ENCODE assay signal across 8 cellular contexts in the genomic region with DNA sequence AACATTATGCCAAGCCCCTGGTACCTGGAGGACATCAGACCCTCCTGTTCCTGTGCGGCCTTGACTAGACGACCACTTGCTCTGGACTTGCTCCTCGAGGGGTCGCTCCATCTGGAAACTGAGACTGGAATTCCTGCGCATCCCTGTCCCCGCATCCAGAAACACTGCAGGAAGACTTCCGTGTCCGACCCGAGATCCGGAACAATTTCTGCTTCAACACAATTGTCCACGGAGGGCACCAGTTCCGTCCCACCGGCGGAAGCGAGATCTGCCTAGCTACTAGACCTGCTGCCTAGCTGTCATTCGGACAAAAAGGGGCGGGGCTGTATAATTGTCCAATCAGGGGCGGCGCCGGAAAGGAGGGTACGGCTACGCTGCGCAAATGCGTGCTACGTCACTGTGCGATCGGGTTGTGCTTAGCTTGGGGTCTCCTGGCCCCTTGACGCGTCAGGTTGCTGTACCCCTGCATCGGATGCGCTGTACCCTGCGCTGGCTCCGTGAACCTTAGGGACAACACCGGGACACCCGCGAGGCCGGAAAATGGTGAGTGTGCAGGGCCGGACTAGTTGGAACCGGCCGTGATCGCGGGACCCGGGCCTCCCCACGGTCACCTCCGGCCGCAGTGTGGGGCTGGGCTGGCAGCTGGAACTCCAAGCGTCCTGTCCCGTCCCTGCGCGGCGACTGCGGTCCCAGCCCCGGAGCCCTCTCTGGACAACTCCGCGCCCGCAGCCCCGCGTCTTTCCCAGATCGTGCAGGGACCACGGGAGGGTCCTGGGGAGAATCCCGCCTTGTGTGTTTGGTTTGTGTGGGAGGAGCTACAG. TPM values are rescaled to one million over a fixed set of nuclear protein-coding genes. Genes with fewer than 3 reads are reported as not detected.
DNase-seq lines count a peak whose midpoint lies in the region; ATAC-seq, FAIRE-seq and TF ChIP-seq lines count a peak whose summit lies in the region.

A gene (minus strand): TSS at position 274 of the 821 bp plus-strand sequence. CDS start 133 bp downstream, at position 141.
A gene (plus strand): TSS at position 381 of the 821 bp plus-strand sequence. CDS start 160 bp downstream, at position 541.

- no peaks in the 10 kb centered on the region for H3K9me3 ChIP-seq in iPS DF 6.9 (ENCODE audit: control insufficient read depth, insufficient read depth, low read length)
- H3K9me3 ChIP-seq in sigmoid colon: no peaks in the 10 kb centered on the region

- H3K27ac ChIP-seq in brain microvascular endothelial cell: peak within 1 kb of the TSS; percentile 85
- no peak within 1 kb of the TSS for H3K27ac ChIP-seq in iPS DF 6.9 (ENCODE audit: low read length)
- H3K27ac ChIP-seq in sigmoid colon: peak within 1 kb of the TSS; percentile 95 to 100 (median 98)

- peak within 1 kb of the TSS; percentile 100 for H3K4me3 ChIP-seq in brain microvascular endothelial cell (ENCODE audit: low read depth, low read length)
- peak within 1 kb of the TSS; percentile 68 for H3K4me3 ChIP-seq in iPS DF 6.9 (ENCODE audit: low read length)
- peak within 1 kb of the TSS; percentile 77 to 99 (median 88) for H3K4me3 ChIP-seq in sigmoid colon

- FAIRE-seq in A204.1 (lab: Jason Lieb, UNC): peak; percentile 93

- H3K36me3 ChIP-seq in brain microvascular endothelial cell (replicated peaks) (peaks cover 17% of the 10 kb centered on the region), iPS DF 6.9 (ENCODE audit: control insufficient read depth, insufficient read depth, low read length) (no peaks in the 10 kb centered on the region; the same call in 1 of the 2 replicates), sigmoid colon (peaks cover 0 to 53% (median 0%) of the 10 kb centered on the region in 4 donors)

- TF ChIP-seq CTCF in brain microvascular endothelial cell (IDR thresholded peaks at IDR 0.05; ENCODE audit: low read depth, low read length, missing control alignments): peak; percentile 34
- no peak for TF ChIP-seq CTCF in sigmoid colon (IDR thresholded peaks at IDR 0.05)

- H3K4me1 ChIP-seq in iPS DF 6.9 (ENCODE audit: control insufficient read depth, insufficient read depth, low read length) (no peaks in the 10 kb centered on the region), sigmoid colon (peaks cover 0 to 39% (median 33%) of the 10 kb centered on the region in 4 donors)

- in situ Hi-C loops in brain microvascular endothelial cell (cut with HindIII; ENCODE audit: low pct_ligation_motif_present, low sequenced_read_pairs): no loop called here

- no CpG with 5 or more reads among the region's 61 CpGs for WGBS in iPS DF 6.9 (ENCODE audit: insufficient coverage, insufficient read length)
- WGBS in sigmoid colon, 2 donors: 0% methylated on average over 61 of the region's 61 CpGs

- ATAC-seq in GM18861 (IDR thresholded peaks at IDR 0.05; ENCODE audit: unreplicated experiment): peak; percentile 62
- peak; percentile 55 for ATAC-seq in HG03097 (IDR thresholded peaks at IDR 0.05; ENCODE audit: low FRiP score, unreplicated experiment)

- intact Hi-C loops in sigmoid colon (cut with DNase I): loop anchor here (2.0 to 5.0 kb wide), 2 partner anchors 57 to 58 kb away; a partner anchor contains a TSS

- TF ChIP-seq POLR2A in sigmoid colon (IDR thresholded peaks at IDR 0.05): peak; percentile 88 to 93

- DNase-seq in NCI-H2171 (lab: John Stamatoyannopoulos, UW) (peak; percentile 99), UCSD-AML1 (lab: John Stamatoyannopoulos, UW; ENCODE audit: unreplicated experiment) (peak; percentile 96), brain microvascular endothelial cell (peak; percentile 99), iPS DF 6.9 (ENCODE audit: low read depth, low spot score) (peak; percentile 97), sigmoid colon (peak; percentile 99)

- no peak for TF ChIP-seq EP300 in sigmoid colon (IDR thresholded peaks at IDR 0.05)

- no peaks in the 10 kb centered on the region for H3K27me3 ChIP-seq in brain microvascular endothelial cell (replicated peaks)
- no peaks in the 10 kb centered on the region for H3K27me3 ChIP-seq in iPS DF 6.9 (ENCODE audit: control insufficient read depth, insufficient read depth, low read length)
- H3K27me3 ChIP-seq in sigmoid colon: no peaks in the 10 kb centered on the region

RNA-seq across cellular contexts. Expression of the first gene that starts in this region (rescaled TPM):
- 1 to 10 TPM; 4.3 to 7.8 (median 5.5) TPM for total RNA-seq in sigmoid colon
- 1 to 10 TPM in 2 of 3 donors, not detected in 1; 1.6 to 2.2 TPM for polyA plus RNA-seq in sigmoid colon

RNA-seq across cellular contexts. Expression of the second gene that starts in this region (rescaled TPM):
- total RNA-seq in sigmoid colon: 10 to 100 TPM; 16.6 to 27.6 (median 22.3) TPM
- polyA plus RNA-seq in sigmoid colon: 1 to 10 TPM; 4.2 to 9.4 (median 5.3) TPM
